1 cellular context compared by ENCODE assay signal in the genomic region with DNA sequence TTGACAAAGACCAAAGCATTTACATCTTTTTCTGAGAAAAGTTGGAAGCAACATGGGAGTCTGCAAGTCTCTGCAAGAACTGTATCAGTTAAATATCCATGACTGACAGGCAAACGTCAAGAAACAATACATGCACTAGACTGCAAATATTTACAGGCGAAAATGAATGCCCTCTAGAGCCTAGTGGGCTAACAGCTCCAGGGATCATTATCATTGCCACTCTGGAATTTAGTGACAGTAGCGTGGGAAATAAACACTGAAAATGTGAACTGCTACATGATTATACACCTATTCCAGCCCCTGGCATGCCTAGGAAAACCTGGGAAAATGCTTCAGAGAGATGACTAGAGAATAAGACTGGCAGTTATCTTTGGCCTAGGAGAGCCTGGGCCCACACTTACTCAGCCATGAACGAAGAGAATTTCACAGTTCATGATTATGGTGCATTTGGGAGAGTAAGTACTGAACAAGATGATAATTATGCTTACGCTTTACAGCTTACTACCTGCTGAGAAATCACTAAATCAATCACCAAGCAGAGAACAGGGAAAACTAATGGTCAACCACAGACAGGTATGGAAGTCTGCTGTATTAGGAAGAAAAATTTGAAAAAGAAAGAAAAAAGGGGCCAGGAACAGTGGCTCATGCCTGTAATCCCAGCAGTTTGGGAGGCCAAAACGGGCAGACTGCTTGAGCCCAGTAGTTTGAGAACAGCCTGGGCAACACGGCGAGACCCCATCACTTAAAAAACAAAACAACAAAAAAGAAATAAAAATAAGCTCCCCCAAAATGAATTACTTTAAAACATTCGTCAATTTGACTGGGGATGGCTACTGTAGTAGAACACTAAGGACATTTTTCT.
TF ChIP-seq lines count a peak whose summit lies in the region.

No MANE protein-coding gene starts in this region.

TF ChIP-seq in HEK293, 187 proteins besides CTCF, POLR2A, EP300 and RAD21 (continued from another document and continues in another):
- TF ChIP-seq YY2 (tag by site-specific recombination; IDR thresholded peaks at IDR 0.05): no peak
- no peak for TF ChIP-seq GLIS1 (tag by site-specific recombination; IDR thresholded peaks at IDR 0.05)
- no peak for TF ChIP-seq PRDM1 (tag by site-specific recombination; IDR thresholded peaks at IDR 0.05)
- TF ChIP-seq ZNF610 (tag by site-specific recombination; IDR thresholded peaks at IDR 0.05; ENCODE audit: borderline replicate concordance): no peak
- TF ChIP-seq GFI1B (tag by site-specific recombination; IDR thresholded peaks at IDR 0.05): no peak
- TF ChIP-seq SETDB1 (IDR thresholded peaks at IDR 0.05; ENCODE audit: insufficient read length, low read length): no peak
- TF ChIP-seq ZNF76 (tag by site-specific recombination; IDR thresholded peaks at IDR 0.05; ENCODE audit: borderline replicate concordance, low read depth): no peak
- no peak for TF ChIP-seq ZFP37 (tag by site-specific recombination; IDR thresholded peaks at IDR 0.05)
- TF ChIP-seq ZNF121 (tag by site-specific recombination; IDR thresholded peaks at IDR 0.05): peak; percentile 84; the same call in 1 of the 2 replicates
- peak; percentile 85 for TF ChIP-seq FEZF1 (tag by site-specific recombination; IDR thresholded peaks at IDR 0.05)
- no peak for TF ChIP-seq ZNF416 (tag by site-specific recombination; IDR thresholded peaks at IDR 0.05)
- TF ChIP-seq, protein P1, sequence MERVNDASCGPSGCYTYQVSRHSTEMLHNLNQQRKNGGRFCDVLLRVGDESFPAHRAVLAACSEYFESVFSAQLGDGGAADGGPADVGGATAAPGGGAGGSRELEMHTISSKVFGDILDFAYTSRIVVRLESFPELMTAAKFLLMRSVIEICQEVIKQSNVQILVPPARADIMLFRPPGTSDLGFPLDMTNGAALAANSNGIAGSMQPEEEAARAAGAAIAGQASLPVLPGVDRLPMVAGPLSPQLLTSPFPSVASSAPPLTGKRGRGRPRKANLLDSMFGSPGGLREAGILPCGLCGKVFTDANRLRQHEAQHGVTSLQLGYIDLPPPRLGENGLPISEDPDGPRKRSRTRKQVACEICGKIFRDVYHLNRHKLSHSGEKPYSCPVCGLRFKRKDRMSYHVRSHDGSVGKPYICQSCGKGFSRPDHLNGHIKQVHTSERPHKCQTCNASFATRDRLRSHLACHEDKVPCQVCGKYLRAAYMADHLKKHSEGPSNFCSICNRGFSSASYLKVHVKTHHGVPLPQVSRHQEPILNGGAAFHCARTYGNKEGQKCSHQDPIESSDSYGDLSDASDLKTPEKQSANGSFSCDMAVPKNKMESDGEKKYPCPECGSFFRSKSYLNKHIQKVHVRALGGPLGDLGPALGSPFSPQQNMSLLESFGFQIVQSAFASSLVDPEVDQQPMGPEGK (tag by site-specific recombination; IDR thresholded peaks at IDR 0.05): no peak
- TF ChIP-seq, protein P2, sequence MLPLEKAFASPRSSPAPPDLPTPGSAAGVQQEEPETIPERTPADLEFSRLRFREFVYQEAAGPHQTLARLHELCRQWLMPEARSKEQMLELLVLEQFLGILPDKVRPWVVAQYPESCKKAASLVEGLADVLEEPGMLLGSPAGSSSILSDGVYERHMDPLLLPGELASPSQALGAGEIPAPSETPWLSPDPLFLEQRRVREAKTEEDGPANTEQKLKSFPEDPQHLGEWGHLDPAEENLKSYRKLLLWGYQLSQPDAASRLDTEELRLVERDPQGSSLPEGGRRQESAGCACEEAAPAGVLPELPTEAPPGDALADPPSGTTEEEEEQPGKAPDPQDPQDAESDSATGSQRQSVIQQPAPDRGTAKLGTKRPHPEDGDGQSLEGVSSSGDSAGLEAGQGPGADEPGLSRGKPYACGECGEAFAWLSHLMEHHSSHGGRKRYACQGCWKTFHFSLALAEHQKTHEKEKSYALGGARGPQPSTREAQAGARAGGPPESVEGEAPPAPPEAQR (tag by site-specific recombination; IDR thresholded peaks at IDR 0.05): no peak
- no peak for TF ChIP-seq ZBTB20 (tag by site-specific recombination; IDR thresholded peaks at IDR 0.05)
- TF ChIP-seq ZNF112 (tag by site-specific recombination; IDR thresholded peaks at IDR 0.05): no peak
- TF ChIP-seq ZNF140 (tag by site-specific recombination; IDR thresholded peaks at IDR 0.05): no peak
- no peak for TF ChIP-seq ZNF341 (tag by site-specific recombination; IDR thresholded peaks at IDR 0.05; ENCODE audit: low read depth)
- TF ChIP-seq ZNF423 (tag by site-specific recombination; IDR thresholded peaks at IDR 0.05): no peak
- TF ChIP-seq ZNF114 (tag by site-specific recombination; IDR thresholded peaks at IDR 0.05): no peak
- no peak for TF ChIP-seq HOXA7 (CRISPR knock-in tag; IDR thresholded peaks at IDR 0.05; ENCODE audit: borderline replicate concordance)
- TF ChIP-seq ZNF530 (tag by site-specific recombination; IDR thresholded peaks at IDR 0.05; ENCODE audit: low read depth): no peak
- TF ChIP-seq ZNF433 (tag by site-specific recombination; IDR thresholded peaks at IDR 0.05; ENCODE audit: low read depth): no peak
- TF ChIP-seq, protein P3, sequence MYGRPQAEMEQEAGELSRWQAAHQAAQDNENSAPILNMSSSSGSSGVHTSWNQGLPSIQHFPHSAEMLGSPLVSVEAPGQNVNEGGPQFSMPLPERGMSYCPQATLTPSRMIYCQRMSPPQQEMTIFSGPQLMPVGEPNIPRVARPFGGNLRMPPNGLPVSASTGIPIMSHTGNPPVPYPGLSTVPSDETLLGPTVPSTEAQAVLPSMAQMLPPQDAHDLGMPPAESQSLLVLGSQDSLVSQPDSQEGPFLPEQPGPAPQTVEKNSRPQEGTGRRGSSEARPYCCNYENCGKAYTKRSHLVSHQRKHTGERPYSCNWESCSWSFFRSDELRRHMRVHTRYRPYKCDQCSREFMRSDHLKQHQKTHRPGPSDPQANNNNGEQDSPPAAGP (tag by site-specific recombination; IDR thresholded peaks at IDR 0.05): no peak
- TF ChIP-seq, protein P4, sequence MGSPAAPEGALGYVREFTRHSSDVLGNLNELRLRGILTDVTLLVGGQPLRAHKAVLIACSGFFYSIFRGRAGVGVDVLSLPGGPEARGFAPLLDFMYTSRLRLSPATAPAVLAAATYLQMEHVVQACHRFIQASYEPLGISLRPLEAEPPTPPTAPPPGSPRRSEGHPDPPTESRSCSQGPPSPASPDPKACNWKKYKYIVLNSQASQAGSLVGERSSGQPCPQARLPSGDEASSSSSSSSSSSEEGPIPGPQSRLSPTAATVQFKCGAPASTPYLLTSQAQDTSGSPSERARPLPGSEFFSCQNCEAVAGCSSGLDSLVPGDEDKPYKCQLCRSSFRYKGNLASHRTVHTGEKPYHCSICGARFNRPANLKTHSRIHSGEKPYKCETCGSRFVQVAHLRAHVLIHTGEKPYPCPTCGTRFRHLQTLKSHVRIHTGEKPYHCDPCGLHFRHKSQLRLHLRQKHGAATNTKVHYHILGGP (tag by site-specific recombination; IDR thresholded peaks at IDR 0.05): no peak
- TF ChIP-seq ZNF664 (tag by site-specific recombination; IDR thresholded peaks at IDR 0.05): no peak
- TF ChIP-seq ZNF214 (tag by site-specific recombination; IDR thresholded peaks at IDR 0.05; ENCODE audit: borderline replicate concordance): no peak
- TF ChIP-seq SP2 (tag by site-specific recombination; IDR thresholded peaks at IDR 0.05): no peak
- TF ChIP-seq ZSCAN30 (tag by site-specific recombination; IDR thresholded peaks at IDR 0.05): no peak
- TF ChIP-seq BCL11A (tag by site-specific recombination; IDR thresholded peaks at IDR 0.05; ENCODE audit: low read depth): no peak
- TF ChIP-seq, protein P5, sequence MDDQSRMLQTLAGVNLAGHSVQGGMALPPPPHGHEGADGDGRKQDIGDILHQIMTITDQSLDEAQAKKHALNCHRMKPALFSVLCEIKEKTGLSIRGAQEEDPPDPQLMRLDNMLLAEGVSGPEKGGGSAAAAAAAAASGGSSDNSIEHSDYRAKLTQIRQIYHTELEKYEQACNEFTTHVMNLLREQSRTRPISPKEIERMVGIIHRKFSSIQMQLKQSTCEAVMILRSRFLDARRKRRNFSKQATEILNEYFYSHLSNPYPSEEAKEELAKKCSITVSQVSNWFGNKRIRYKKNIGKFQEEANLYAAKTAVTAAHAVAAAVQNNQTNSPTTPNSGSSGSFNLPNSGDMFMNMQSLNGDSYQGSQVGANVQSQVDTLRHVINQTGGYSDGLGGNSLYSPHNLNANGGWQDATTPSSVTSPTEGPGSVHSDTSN (CRISPR knock-in tag; IDR thresholded peaks at IDR 0.05): no peak
- no peak for TF ChIP-seq ZNF211 (tag by site-specific recombination; IDR thresholded peaks at IDR 0.05; ENCODE audit: low read depth)
- TF ChIP-seq KLF7 (tag by site-specific recombination; IDR thresholded peaks at IDR 0.05; ENCODE audit: borderline replicate concordance): no peak
- TF ChIP-seq KLF9 (tag by site-specific recombination; IDR thresholded peaks at IDR 0.05; ENCODE audit: low read depth): no peak
- TF ChIP-seq, protein P6, sequence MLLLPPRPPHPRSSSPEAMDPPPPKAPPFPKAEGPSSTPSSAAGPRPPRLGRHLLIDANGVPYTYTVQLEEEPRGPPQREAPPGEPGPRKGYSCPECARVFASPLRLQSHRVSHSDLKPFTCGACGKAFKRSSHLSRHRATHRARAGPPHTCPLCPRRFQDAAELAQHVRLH (tag by site-specific recombination; IDR thresholded peaks at IDR 0.05): peak; percentile 21; the same call in 1 of the 2 replicates
- no peak; the same call in 1 of the 2 replicates for TF ChIP-seq GLI2 (tag by site-specific recombination; IDR thresholded peaks at IDR 0.05; ENCODE audit: borderline replicate concordance, low read depth)
- TF ChIP-seq, protein P7, sequence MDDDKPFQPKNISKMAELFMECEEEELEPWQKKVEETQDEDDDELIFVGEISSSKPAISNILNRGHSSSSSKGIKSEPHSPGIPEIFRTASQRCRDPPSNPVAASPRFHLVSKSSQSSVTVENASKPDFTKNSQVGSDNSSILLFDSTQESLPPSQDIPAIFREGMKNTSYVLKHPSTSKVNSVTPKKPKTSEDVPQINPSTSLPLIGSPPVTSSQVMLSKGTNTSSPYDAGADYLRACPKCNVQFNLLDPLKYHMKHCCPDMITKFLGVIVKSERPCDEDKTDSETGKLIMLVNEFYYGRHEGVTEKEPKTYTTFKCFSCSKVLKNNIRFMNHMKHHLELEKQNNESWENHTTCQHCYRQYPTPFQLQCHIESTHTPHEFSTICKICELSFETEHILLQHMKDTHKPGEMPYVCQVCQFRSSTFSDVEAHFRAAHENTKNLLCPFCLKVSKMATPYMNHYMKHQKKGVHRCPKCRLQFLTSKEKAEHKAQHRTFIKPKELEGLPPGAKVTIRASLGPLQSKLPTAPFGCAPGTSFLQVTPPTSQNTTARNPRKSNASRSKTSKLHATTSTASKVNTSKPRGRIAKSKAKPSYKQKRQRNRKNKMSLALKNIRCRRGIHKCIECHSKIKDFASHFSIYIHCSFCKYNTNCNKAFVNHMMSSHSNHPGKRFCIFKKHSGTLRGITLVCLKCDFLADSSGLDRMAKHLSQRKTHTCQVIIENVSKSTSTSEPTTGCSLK (tag by site-specific recombination; IDR thresholded peaks at IDR 0.05): no peak
- TF ChIP-seq, protein P8, sequence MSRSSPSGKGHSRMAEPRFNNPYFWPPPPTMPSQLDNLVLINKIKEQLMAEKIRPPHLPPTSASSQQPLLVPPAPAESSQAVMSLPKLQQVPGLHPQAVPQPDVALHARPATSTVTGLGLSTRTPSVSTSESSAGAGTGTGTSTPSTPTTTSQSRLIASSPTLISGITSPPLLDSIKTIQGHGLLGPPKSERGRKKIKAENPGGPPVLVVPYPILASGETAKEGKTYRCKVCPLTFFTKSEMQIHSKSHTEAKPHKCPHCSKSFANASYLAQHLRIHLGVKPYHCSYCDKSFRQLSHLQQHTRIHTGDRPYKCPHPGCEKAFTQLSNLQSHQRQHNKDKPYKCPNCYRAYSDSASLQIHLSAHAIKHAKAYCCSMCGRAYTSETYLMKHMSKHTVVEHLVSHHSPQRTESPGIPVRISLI (tag by site-specific recombination; IDR thresholded peaks at IDR 0.05): no peak
- peak; percentile 51 for TF ChIP-seq ZBTB17 (tag by site-specific recombination; IDR thresholded peaks at IDR 0.05)
- 0 out of 2 replicates have a peak, but pooled peaks have one; percentile 47 for TF ChIP-seq ZSCAN16 (tag by site-specific recombination; IDR thresholded peaks at IDR 0.05)
- TF ChIP-seq ZNF223 (tag by site-specific recombination; IDR thresholded peaks at IDR 0.05): no peak
- TF ChIP-seq ZNF776 (tag by site-specific recombination; IDR thresholded peaks at IDR 0.05; ENCODE audit: borderline replicate concordance): no peak
- no peak for TF ChIP-seq ZNF324 (tag by site-specific recombination; IDR thresholded peaks at IDR 0.05)
- no peak for TF ChIP-seq ZNF571 (tag by site-specific recombination; IDR thresholded peaks at IDR 0.05)
- no peak for TF ChIP-seq ZNF555 (tag by site-specific recombination; conservative IDR thresholded peaks at IDR 0.05)
- TF ChIP-seq KLF1 (tag by site-specific recombination; IDR thresholded peaks at IDR 0.05): no peak
- TF ChIP-seq, protein P9, sequence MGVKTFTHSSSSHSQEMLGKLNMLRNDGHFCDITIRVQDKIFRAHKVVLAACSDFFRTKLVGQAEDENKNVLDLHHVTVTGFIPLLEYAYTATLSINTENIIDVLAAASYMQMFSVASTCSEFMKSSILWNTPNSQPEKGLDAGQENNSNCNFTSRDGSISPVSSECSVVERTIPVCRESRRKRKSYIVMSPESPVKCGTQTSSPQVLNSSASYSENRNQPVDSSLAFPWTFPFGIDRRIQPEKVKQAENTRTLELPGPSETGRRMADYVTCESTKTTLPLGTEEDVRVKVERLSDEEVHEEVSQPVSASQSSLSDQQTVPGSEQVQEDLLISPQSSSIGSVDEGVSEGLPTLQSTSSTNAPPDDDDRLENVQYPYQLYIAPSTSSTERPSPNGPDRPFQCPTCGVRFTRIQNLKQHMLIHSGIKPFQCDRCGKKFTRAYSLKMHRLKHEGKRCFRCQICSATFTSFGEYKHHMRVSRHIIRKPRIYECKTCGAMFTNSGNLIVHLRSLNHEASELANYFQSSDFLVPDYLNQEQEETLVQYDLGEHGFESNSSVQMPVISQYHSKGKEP (tag by site-specific recombination; IDR thresholded peaks at IDR 0.05): peak; percentile 74
- TF ChIP-seq ZNF394 (tag by site-specific recombination; IDR thresholded peaks at IDR 0.05; ENCODE audit: borderline replicate concordance): no peak
- no peak for TF ChIP-seq ZNF521 (tag by site-specific recombination; IDR thresholded peaks at IDR 0.05)
- no peak for TF ChIP-seq RBAK (tag by site-specific recombination; IDR thresholded peaks at IDR 0.05)
- TF ChIP-seq HOXD13 (CRISPR knock-in tag; IDR thresholded peaks at IDR 0.05; ENCODE audit: borderline replicate concordance): no peak
- TF ChIP-seq ZNF544 (tag by site-specific recombination; IDR thresholded peaks at IDR 0.05): no peak
- TF ChIP-seq ZNF560 (tag by site-specific recombination; IDR thresholded peaks at IDR 0.05; ENCODE audit: borderline replicate concordance): no peak
